Comparison of ENCODE assay signal across 9 cellular contexts in the genomic region with DNA sequence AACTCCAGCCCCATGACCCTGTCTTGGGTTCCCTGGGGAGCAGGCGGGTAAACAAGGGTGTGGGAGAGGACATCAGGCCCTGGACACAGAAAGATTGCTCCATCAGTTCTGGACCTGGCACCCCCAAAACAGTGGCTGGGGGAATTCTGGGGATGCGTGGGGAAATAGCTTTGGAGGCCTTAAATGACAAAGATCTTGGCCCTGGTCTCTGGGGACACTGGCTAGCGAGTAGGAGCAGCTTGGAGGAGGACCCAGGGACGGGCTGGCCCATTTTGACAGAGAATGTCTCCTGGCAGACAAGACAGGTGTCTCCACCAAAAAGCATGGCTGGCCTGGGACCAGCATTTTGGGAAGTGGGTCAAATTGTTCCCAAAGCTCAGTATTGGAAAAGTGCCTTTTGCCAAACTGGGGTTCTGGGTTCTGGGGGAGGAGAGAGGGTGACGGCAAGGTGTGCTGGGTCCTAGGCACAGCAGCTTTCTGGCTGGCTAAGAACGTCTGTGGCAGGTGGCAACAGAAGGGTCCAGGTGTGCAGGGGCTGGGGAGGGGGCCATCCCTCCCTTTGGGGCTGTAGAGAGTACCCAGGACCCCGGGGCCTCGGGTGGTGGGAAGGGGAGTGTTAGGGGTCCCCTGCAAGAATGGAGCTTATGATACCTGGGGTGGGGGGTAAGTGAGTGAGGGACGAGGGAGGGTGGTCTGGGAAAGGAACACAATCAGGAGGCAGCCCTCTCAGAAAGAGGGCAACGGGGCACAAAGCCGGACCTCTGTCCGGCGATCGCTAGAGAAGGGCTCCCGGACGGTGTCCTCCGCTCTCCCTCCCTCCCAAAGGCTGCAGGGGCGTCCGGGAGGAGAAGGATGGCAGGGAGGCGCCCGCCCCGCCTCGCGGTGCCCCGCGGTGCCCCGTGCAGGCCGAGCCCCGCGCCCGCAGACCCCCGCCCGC. TPM values are rescaled to one million over a fixed set of nuclear protein-coding genes. Genes with fewer than 3 reads are reported as not detected.
DNase-seq lines count a peak whose midpoint lies in the region; ATAC-seq, FAIRE-seq and TF ChIP-seq lines count a peak whose summit lies in the region.
"Had no signal": no experiment of that assay in that cellular context is flagged by ENCODE, and none has a peak within 500 bp of the region (broad histone marks: within the 10 kb centered on the region; RNA-seq: fewer than 3 reads in every experiment).

No MANE protein-coding gene starts in this region.

- no peaks in the 10 kb centered on the region for H3K79me2 ChIP-seq in ACC112 (ENCODE audit: control insufficient read depth, insufficient read depth, low read length, unreplicated experiment)

- H3K4me3 ChIP-seq in ACC112 (ENCODE audit: low read depth, low read length) (peak overlapping the region; percentile 77), WERI-Rb-1 (ENCODE audit: low read depth, low read length) (peak overlapping the region; percentile 45), right atrium auricular region (peak overlapping the region; percentile 52 to 66), small intestine (ENCODE audit: low read depth in 1 of 2, low read length in 2 of 2) (peak overlapping the region; percentile 29 to 63)

- no peak overlapping the region for H2AFZ ChIP-seq in ACC112 (ENCODE audit: low read length, unreplicated experiment)

- no peaks in the 10 kb centered on the region for H3K36me3 ChIP-seq in ACC112 (ENCODE audit: insufficient read depth, low read length)
- H3K36me3 ChIP-seq in WERI-Rb-1, result no peaks in the 10 kb centered on the region
- H3K36me3 ChIP-seq in right atrium auricular region, result no peaks in the 10 kb centered on the region
- no peaks in the 10 kb centered on the region for H3K36me3 ChIP-seq in small intestine (ENCODE audit: control insufficient read depth in 2 of 2, insufficient read depth in 2 of 2, low read length in 2 of 2)

- ATAC-seq in GM21515 (IDR thresholded peaks at IDR 0.05; ENCODE audit: unreplicated experiment), result peak; percentile 11

- 7 to 15% (median 12%) methylated on average over 17 to 33 of the region's 33 CpGs for WGBS in small intestine, 3 donors

- TF ChIP-seq CTCF in WERI-Rb-1 (IDR thresholded peaks at IDR 0.05; ENCODE audit: low read depth, low read length) (no peak), right atrium auricular region (IDR thresholded peaks at IDR 0.05) (no peak)

- H3K4me1 ChIP-seq in ACC112 (ENCODE audit: control insufficient read depth, insufficient read depth, low read length, unreplicated experiment) (peaks cover 14% of the 10 kb centered on the region), right atrium auricular region (peaks cover 0 to 19% of the 10 kb centered on the region in 2 donors), small intestine (ENCODE audit: control insufficient read depth in 2 of 2, insufficient read depth in 1 of 2, low read depth in 1 of 2, low read length in 1 of 2) (peaks cover 0 to 5% of the 10 kb centered on the region in 2 donors)

- H3K9me3 ChIP-seq in WERI-Rb-1 (ENCODE audit: severe bottlenecking) (no peaks in the 10 kb centered on the region), right atrium auricular region (no peaks in the 10 kb centered on the region), small intestine (ENCODE audit: control insufficient read depth, low read depth) (no peaks in the 10 kb centered on the region)

- no peak for FAIRE-seq in small intestine (lab: Jason Lieb, UNC)
- FAIRE-seq: GM18507 had no signal

- H3K27ac ChIP-seq in ACC112 (ENCODE audit: low read depth, low read length), result no peak overlapping the region
- no peak overlapping the region for H3K27ac ChIP-seq in WERI-Rb-1
- peak overlapping the region; percentile 50 to 69 for H3K27ac ChIP-seq in right atrium auricular region
- H3K27ac ChIP-seq in small intestine (ENCODE audit: low read depth in 1 of 2, low read length in 1 of 2), result peak overlapping the region; percentile 2 to 89

- H3K27me3 ChIP-seq in ACC112 (ENCODE audit: insufficient read depth, low read length) (peaks cover 38% of the 10 kb centered on the region), WERI-Rb-1 (ENCODE audit: insufficient read depth, low read depth, severe bottlenecking) (peaks cover 4% of the 10 kb centered on the region), right atrium auricular region (no peaks in the 10 kb centered on the region), small intestine (ENCODE audit: control insufficient read depth in 2 of 2, insufficient read depth in 2 of 2, low read length in 2 of 2) (peaks cover 0 to 4% of the 10 kb centered on the region in 2 donors)

- DNase-seq in WERI-Rb-1 (no peak), right atrium auricular region (ENCODE audit: low spot score) (no peak), small intestine (no peak), GDM1 (lab: John Stamatoyannopoulos, UW) (no peak), islet precursor cell (no peak), germinal center (ENCODE audit: low spot score) (no peak)

RNA-seq across cellular contexts. Expression of a gene that starts 0.6 kb away (rescaled TPM):
- total RNA-seq in right atrium auricular region, result 1 to 10 TPM; 1.7 to 2.8 TPM
- polyA plus RNA-seq in small intestine, result 1 to 10 TPM in 2 of 3 donors, under 1 TPM in 1; 0.45 to 2.5 (median 2.2) TPM

Comparison
In these comparisons a context has a peak if more than half of its experiments do, and no peak if none do; other contexts are left out.
1. H3K27ac ChIP-seq: peak in right atrium auricular region (2 of 2) and small intestine (2 of 2); none in ACC112 (single experiment) and WERI-Rb-1 (single experiment).
2. Peak in every context shown above with its lines, with median percentiles within 50 percentile points of each other: H3K4me3 ChIP-seq.